In genomic region chr13:61477619-61478018, GRCh38 we compare ENCODE assay signal across 20 cellular contexts.
DNase-seq lines count a peak whose midpoint lies in the region; ATAC-seq, FAIRE-seq and TF ChIP-seq lines count a peak whose summit lies in the region.
"Had no signal": no experiment of that assay in that cellular context is flagged by ENCODE, and none has a peak within 500 bp of the region (broad histone marks: within the 10 kb centered on the region; RNA-seq: fewer than 3 reads in every experiment).

No MANE protein-coding gene starts in this region.

- no peaks in the 10 kb centered on the region for H3K4me1 ChIP-seq in A549
- H3K4me1 ChIP-seq in IMR-90 (ENCODE audit: control insufficient read depth, insufficient read depth, low read length): no peaks in the 10 kb centered on the region
- H3K4me1 ChIP-seq in H1 (replicated peaks in 1 of 4; ENCODE audit: control insufficient read depth in 3 of 4, insufficient read depth in 4 of 4, low read length in 3 of 4): no peaks in the 10 kb centered on the region
- H3K4me1 ChIP-seq in kidney (ENCODE audit: control insufficient read depth in 1 of 2, insufficient read depth in 1 of 2, low read depth in 1 of 2, low read length in 2 of 2): no peaks in the 10 kb centered on the region
- H3K4me1 ChIP-seq: BLaER1 treated with 17β-estradiol and CSF1 and Interleukin-3, amounts not matched to agents 10 nM and 100 nM; Caco-2 had no signal

- H2BK20ac ChIP-seq in IMR-90 (ENCODE audit: low read depth, low read length) (no peak overlapping the region), H1 (ENCODE audit: low read length) (no peak overlapping the region)

- H2BK120ac ChIP-seq in IMR-90 (ENCODE audit: low read depth, low read length) (no peak overlapping the region), H1 (replicated peaks; ENCODE audit: low read depth, low read length) (no peak overlapping the region)

- POLR2A ChIA-PET in A549 (lab: Yijun Ruan, JAX): no interaction called here
- POLR2A ChIA-PET in IMR-90 (lab: Charles Lee; ENCODE audit: unreplicated experiment): no interaction called here
- POLR2A ChIA-PET in H1 (lab: Charles Lee; ENCODE audit: partially characterized antibody): no interaction called here

- no peak overlapping the region for H2BK12ac ChIP-seq in H1 (ENCODE audit: low read depth, low read length)

- ATAC-seq in A549 (no peak), IMR-90 (ENCODE audit: low read depth) (no peak), left lobe of liver (no peak)
- ATAC-seq: CD8-positive, alpha-beta T cell had no signal

- CTCF ChIA-PET in A549 (lab: Yijun Ruan, JAX) (no interaction called here), IMR-90 (lab: Yijun Ruan, JAX) (no interaction called here), H1 (lab: Charles Lee; ENCODE audit: partially characterized antibody) (no interaction called here)

- H3K4me3 ChIP-seq in A549 (no peak overlapping the region), IMR-90 (ENCODE audit: insufficient read depth, low read depth, low read length) (no peak overlapping the region), H1 (ENCODE audit: extremely low read depth in 1 of 4, insufficient read depth in 2 of 4, low read depth in 3 of 4, low read length in 4 of 4) (no peak overlapping the region), kidney (ENCODE audit: low read length in 2 of 2) (no peak overlapping the region)
- H3K4me3 ChIP-seq: BLaER1 treated with 17β-estradiol and CSF1 and Interleukin-3, amounts not matched to agents 10 nM and 100 nM had no signal

- no peak for TF ChIP-seq RAD21 in A549 (conservative IDR thresholded peaks at IDR 0.05 in 1 of 2, IDR thresholded peaks at IDR 0.05 in 1 of 2)
- no peak for TF ChIP-seq RAD21 in IMR-90 (IDR thresholded peaks at IDR 0.05; ENCODE audit: low read length)
- TF ChIP-seq RAD21 in H1 (IDR thresholded peaks at IDR 0.05 in 1 of 2, conservative IDR thresholded peaks at IDR 0.05 in 1 of 2; ENCODE audit: low read depth in 2 of 2, low read length in 2 of 2): no peak

- H3K9ac ChIP-seq in IMR-90 (ENCODE audit: low read depth, low read length) (no peak overlapping the region), H1 (replicated peaks in 1 of 4; ENCODE audit: extremely low read depth in 1 of 4, low read depth in 3 of 4, low read length in 3 of 4) (no peak overlapping the region), kidney (ENCODE audit: low read length in 2 of 2) (no peak overlapping the region)
- H3K9ac ChIP-seq: BLaER1 treated with 17β-estradiol and CSF1 and Interleukin-3, amounts not matched to agents 10 nM and 100 nM had no signal

- H3K27me3 ChIP-seq in IMR-90 (ENCODE audit: control insufficient read depth, insufficient read depth, low read length) (no peaks in the 10 kb centered on the region), H1 (replicated peaks in 1 of 4; ENCODE audit: control insufficient read depth in 3 of 4, extremely low read depth in 1 of 4, insufficient read depth in 3 of 4, low read length in 3 of 4) (no peaks in the 10 kb centered on the region)
- H3K27me3 ChIP-seq: BLaER1 treated with 17β-estradiol and CSF1 and Interleukin-3, amounts not matched to agents 10 nM and 100 nM had no signal

- 13% methylated on average over 5 of the region's 5 CpGs for WGBS in A549 (ENCODE audit: missing lambda C conversion rate)
- WGBS in IMR-90 (ENCODE audit: extremely low coverage in 2 of 2, insufficient read length in 1 of 2), 2 experiments: no CpG with 5 or more reads among the region's 5 CpGs
- WGBS in H1 (ENCODE audit: extremely low coverage in 1 of 2, insufficient coverage in 1 of 2, insufficient read length in 1 of 2, insufficient replicate concordance in 2 of 2, low coverage in 1 of 2, low lambda C conversion rate in 2 of 2, missing lambda C conversion rate in 1 of 2), 2 experiments: 92% methylated on average over 5 of the region's 5 CpGs; no CpG with 5 or more reads in 1 of the 2 experiments

- H3K4ac ChIP-seq in IMR-90 (ENCODE audit: low read depth, low read length): no peak overlapping the region
- no peak overlapping the region for H3K4ac ChIP-seq in H1 (replicated peaks; ENCODE audit: insufficient read length, low read depth, low read length)

- intact Hi-C loops in IMR-90 (cut with micrococcal nuclease) (no loop called here), kidney (cut with DNase I) (no loop called here)

- no peaks in the 10 kb centered on the region for H3K79me2 ChIP-seq in H1 (ENCODE audit: control insufficient read depth in 1 of 2, insufficient read depth in 2 of 2, low read length in 2 of 2)

- no peak overlapping the region for H4K5ac ChIP-seq in IMR-90 (ENCODE audit: low read depth, low read length)
- no peak overlapping the region for H4K5ac ChIP-seq in H1 (ENCODE audit: insufficient read length, low read depth, low read length)

- H3K4me2 ChIP-seq in A549: no peak overlapping the region
- H3K4me2 ChIP-seq in IMR-90 (ENCODE audit: low read depth, low read length): no peak overlapping the region
- H3K4me2 ChIP-seq in H1 (ENCODE audit: insufficient read depth in 1 of 2, low read depth in 2 of 2, low read length in 2 of 2): no peak overlapping the region
- H3K4me2 ChIP-seq: BLaER1 treated with 17β-estradiol and CSF1 and Interleukin-3, amounts not matched to agents 10 nM and 100 nM had no signal

- H4K91ac ChIP-seq in IMR-90 (ENCODE audit: insufficient read depth, low read depth, low read length) (no peak overlapping the region), H1 (replicated peaks; ENCODE audit: insufficient read length, low read length) (no peak overlapping the region)

- H3K79me1 ChIP-seq in IMR-90 (ENCODE audit: low read depth in 1 of 2, low read length in 2 of 2): no peaks in the 10 kb centered on the region
- H3K79me1 ChIP-seq in H1 (ENCODE audit: low read depth, low read length): no peaks in the 10 kb centered on the region

- no TSS peak for BruUV-seq in IMR-90 (replicated peaks; lab: Mats Ljungman, UMichigan)

- no peak overlapping the region for H2AK9ac ChIP-seq in IMR-90 (replicated peaks; ENCODE audit: low read depth, low read length, poor library complexity)

- H4K8ac ChIP-seq in IMR-90 (ENCODE audit: low read depth in 2 of 2, low read length in 2 of 2) (no peak overlapping the region), H1 (ENCODE audit: extremely low read depth, insufficient read depth, low read length) (no peak overlapping the region)

- in situ Hi-C loops in IMR-90 (cut with MboI; ENCODE audit: low sequenced_read_pairs): no loop called here

- no peak overlapping the region for H3K27ac ChIP-seq in A549
- H3K27ac ChIP-seq in IMR-90 (ENCODE audit: insufficient read depth, low read length): no peak overlapping the region
- no peak overlapping the region for H3K27ac ChIP-seq in H1 (ENCODE audit: low read depth, low read length)
- no peak overlapping the region for H3K27ac ChIP-seq in kidney (ENCODE audit: low read depth in 2 of 2, low read length in 2 of 2)
- H3K27ac ChIP-seq: BLaER1 treated with 17β-estradiol and CSF1 and Interleukin-3, amounts not matched to agents 10 nM and 100 nM; C4-2B had no signal

- no peak overlapping the region for H2BK5ac ChIP-seq in IMR-90 (ENCODE audit: low read depth, low read length, poor library complexity, severe bottlenecking)
- H2BK5ac ChIP-seq in H1 (ENCODE audit: low read depth, low read length): no peak overlapping the region

- H3K14ac ChIP-seq in IMR-90 (replicated peaks; ENCODE audit: low read depth, low read length) (no peak overlapping the region), H1 (ENCODE audit: insufficient read length) (no peak overlapping the region)

- no peaks in the 10 kb centered on the region for H3K9me3 ChIP-seq in A549
- no peaks in the 10 kb centered on the region; the same call in 1 of the 2 replicates for H3K9me3 ChIP-seq in IMR-90 (ENCODE audit: control insufficient read depth, insufficient read depth, low read length)
- no peaks in the 10 kb centered on the region for H3K9me3 ChIP-seq in H1 (ENCODE audit: insufficient read depth in 2 of 2, low read depth in 1 of 2, low read length in 1 of 2)
- H3K9me3 ChIP-seq in kidney (ENCODE audit: control insufficient read depth in 1 of 2, low read length in 2 of 2): no peaks in the 10 kb centered on the region
- H3K9me3 ChIP-seq: BLaER1 treated with 17β-estradiol and CSF1 and Interleukin-3, amounts not matched to agents 10 nM and 100 nM; Caco-2 had no signal

- no peak for TF ChIP-seq POLR2A in A549 (IDR thresholded peaks at IDR 0.05; ENCODE audit: low read length)
- TF ChIP-seq POLR2A in IMR-90 (IDR thresholded peaks at IDR 0.05; ENCODE audit: low read depth, low read length): no peak
- TF ChIP-seq POLR2A in H1 (IDR thresholded peaks at IDR 0.05; ENCODE audit: control extremely low read depth in 1 of 2, low read depth in 2 of 2, low read length in 2 of 2): no peak

- TF ChIP-seq EP300 in A549 (IDR thresholded peaks at IDR 0.05) (no peak), H1 (IDR thresholded peaks at IDR 0.05; ENCODE audit: borderline replicate concordance in 1 of 2, low read depth in 2 of 2, low read length in 2 of 2) (no peak)

- H2BK15ac ChIP-seq in IMR-90 (ENCODE audit: low read depth, low read length) (no peak overlapping the region), H1 (ENCODE audit: low read length) (no peak overlapping the region)

- DNase-seq in A549 (ENCODE audit: low read depth in 1 of 2, low spot score in 1 of 2): no peak
- no peak for DNase-seq in IMR-90
- DNase-seq in H1 (ENCODE audit: low read depth in 1 of 2, low spot score in 2 of 2): no peak
- no peak for DNase-seq in left lobe of liver (ENCODE audit: low spot score)
- no peak for DNase-seq in kidney
- DNase-seq: 8988T; AML-193; Caco-2; Calu3; CD4-positive, alpha-beta T cell; CD8-positive, alpha-beta T cell; DMS79 treated with DMSO at 0.1 percent for 48 hours; GF-D8 had no signal

- no peak for FAIRE-seq in A549 (lab: Jason Lieb, UNC)
- no peak for FAIRE-seq in H1 (lab: Jason Lieb, UNC)
- FAIRE-seq in kidney (lab: Jason Lieb, UNC): no peak
- FAIRE-seq: A204.1, D721Med, G401.6, GM12891, GM19239 had no signal

- H2AK5ac ChIP-seq in IMR-90 (ENCODE audit: low read depth, low read length): no peak overlapping the region
- no peak overlapping the region for H2AK5ac ChIP-seq in H1 (ENCODE audit: low read depth, low read length)

- H3K23ac ChIP-seq in IMR-90 (ENCODE audit: low read depth, low read length) (no peak overlapping the region), H1 (ENCODE audit: insufficient read length) (no peak overlapping the region)

- no peak overlapping the region for H3K56ac ChIP-seq in IMR-90 (ENCODE audit: extremely low read depth, insufficient read depth, low read length)
- no peak overlapping the region for H3K56ac ChIP-seq in H1 (replicated peaks; ENCODE audit: insufficient read length, low read depth, low read length)

- H3K36me3 ChIP-seq in IMR-90 (ENCODE audit: control insufficient read depth, insufficient read depth, low read length) (no peaks in the 10 kb centered on the region), H1 (ENCODE audit: control insufficient read depth in 2 of 4, insufficient read depth in 4 of 4, low read length in 3 of 4) (no peaks in the 10 kb centered on the region), kidney (ENCODE audit: control insufficient read depth in 1 of 2, insufficient read depth in 2 of 2, low read length in 2 of 2) (no peaks in the 10 kb centered on the region)
- H3K36me3 ChIP-seq: BLaER1 treated with 17β-estradiol and CSF1 and Interleukin-3, amounts not matched to agents 10 nM and 100 nM had no signal

- dilution Hi-C loops in IMR-90 (cut with HindIII; ENCODE audit: low sequenced_read_pairs, unreplicated experiment): no loop called here

- H2AFZ ChIP-seq in IMR-90 (replicated peaks; ENCODE audit: low read length, poor library complexity) (no peak overlapping the region), H1 (ENCODE audit: low read length) (no peak overlapping the region)

- H3K18ac ChIP-seq in IMR-90 (ENCODE audit: low read depth, low read length) (no peak overlapping the region), H1 (ENCODE audit: extremely low read depth, low read length) (no peak overlapping the region)

- no peaks in the 10 kb centered on the region for H4K20me1 ChIP-seq in IMR-90 (ENCODE audit: insufficient read depth, low read length)
- H4K20me1 ChIP-seq in H1 (replicated peaks in 1 of 2; ENCODE audit: control insufficient read depth in 1 of 2, insufficient read depth in 2 of 2, low read length in 2 of 2): no peaks in the 10 kb centered on the region
- H4K20me1 ChIP-seq: BLaER1 treated with 17β-estradiol and CSF1 and Interleukin-3, amounts not matched to agents 10 nM and 100 nM had no signal

- no peaks in the 10 kb centered on the region for H3K9me1 ChIP-seq in IMR-90 (ENCODE audit: insufficient read depth, low read length)

- no peaks in the 10 kb centered on the region for H3K23me2 ChIP-seq in H1 (ENCODE audit: low read depth, low read length)

- no peak for TF ChIP-seq CTCF in A549 (IDR thresholded peaks at IDR 0.05)
- no peak for TF ChIP-seq CTCF in IMR-90 (conservative IDR thresholded peaks at IDR 0.05; ENCODE audit: low read depth, low read length)
- no peak for TF ChIP-seq CTCF in H1 (IDR thresholded peaks at IDR 0.05; ENCODE audit: control extremely low read depth in 1 of 3, insufficient read depth in 1 of 3, low read depth in 1 of 3, low read length in 3 of 3)
- no peak for TF ChIP-seq CTCF in kidney (IDR thresholded peaks at IDR 0.05; ENCODE audit: borderline replicate concordance, extremely low read depth, insufficient read depth)

Comparison
In these comparisons a context has a peak if more than half of its experiments do, and no peak if none do; other contexts are left out.
1. Of the 18 proteins assayed by ChIP-seq in both H1 and A549: peak only in H1: none; only in A549: none; in both: MAFK; in neither: 17.